8 cellular contexts compared by ENCODE assay signal in the genomic region with DNA sequence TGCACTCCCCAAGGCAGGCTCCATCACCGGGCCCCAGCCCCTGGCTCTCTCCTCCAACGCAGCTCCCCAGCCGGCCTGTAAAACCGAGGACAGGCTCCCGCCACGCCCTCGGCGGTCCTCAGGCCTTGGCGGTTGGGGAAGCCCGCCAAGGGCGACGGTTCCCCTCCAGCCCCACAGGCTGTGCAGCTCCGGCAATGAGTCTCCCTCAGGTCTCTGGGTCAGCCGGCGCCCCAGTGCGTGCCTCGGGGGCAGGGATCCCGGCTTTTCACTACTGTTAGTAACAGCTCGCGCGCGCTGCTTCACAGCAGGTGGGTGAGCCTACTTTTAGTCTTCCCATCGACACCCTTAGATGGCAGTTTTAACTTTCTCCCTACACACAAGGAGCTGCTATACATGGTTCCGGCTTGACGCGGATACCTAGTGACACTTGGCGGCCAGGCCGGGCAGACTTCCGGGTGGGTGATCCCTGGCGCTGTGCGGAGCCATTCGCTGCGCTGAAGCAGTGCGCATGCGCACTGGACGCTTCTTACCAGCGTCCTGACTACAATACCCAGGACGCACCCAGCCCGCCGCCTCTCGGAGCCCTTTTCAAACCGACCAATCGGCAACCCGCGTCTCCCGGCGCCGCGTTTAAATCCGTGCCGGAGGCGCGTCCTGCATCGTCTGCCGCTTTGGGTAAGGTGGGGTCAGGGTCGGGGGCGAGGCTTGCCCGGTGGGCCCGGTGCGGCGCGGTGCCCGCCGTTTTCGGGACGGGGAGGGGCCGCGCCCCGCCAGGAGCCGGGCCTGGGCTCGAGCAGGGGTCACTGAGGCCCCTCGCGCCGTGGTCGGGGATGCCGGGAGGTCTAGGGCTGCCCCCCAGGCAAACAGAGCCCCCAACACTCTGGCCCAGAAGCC. TPM values are rescaled to one million over a fixed set of nuclear protein-coding genes. Genes with fewer than 3 reads are reported as not detected.
DNase-seq lines count a peak whose midpoint lies in the region; ATAC-seq, FAIRE-seq and TF ChIP-seq lines count a peak whose summit lies in the region.

A gene with protein sequence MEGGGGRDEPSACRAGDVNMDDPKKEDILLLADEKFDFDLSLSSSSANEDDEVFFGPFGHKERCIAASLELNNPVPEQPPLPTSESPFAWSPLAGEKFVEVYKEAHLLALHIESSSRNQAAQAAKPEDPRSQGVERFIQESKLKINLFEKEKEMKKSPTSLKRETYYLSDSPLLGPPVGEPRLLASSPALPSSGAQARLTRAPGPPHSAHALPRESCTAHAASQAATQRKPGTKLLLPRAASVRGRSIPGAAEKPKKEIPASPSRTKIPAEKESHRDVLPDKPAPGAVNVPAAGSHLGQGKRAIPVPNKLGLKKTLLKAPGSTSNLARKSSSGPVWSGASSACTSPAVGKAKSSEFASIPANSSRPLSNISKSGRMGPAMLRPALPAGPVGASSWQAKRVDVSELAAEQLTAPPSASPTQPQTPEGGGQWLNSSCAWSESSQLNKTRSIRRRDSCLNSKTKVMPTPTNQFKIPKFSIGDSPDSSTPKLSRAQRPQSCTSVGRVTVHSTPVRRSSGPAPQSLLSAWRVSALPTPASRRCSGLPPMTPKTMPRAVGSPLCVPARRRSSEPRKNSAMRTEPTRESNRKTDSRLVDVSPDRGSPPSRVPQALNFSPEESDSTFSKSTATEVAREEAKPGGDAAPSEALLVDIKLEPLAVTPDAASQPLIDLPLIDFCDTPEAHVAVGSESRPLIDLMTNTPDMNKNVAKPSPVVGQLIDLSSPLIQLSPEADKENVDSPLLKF (plus strand): TSS at position 614 of the 894 bp plus-strand sequence. CDS start 531 bp downstream, outside the sequence.

- H3K27ac ChIP-seq in heart right ventricle = peak within 1 kb of the TSS; percentile 89 to 97 (median 91)

- peaks cover 11 to 45% (median 18%) of the 10 kb centered on the region in 9 donors for H3K4me1 ChIP-seq in heart right ventricle

- H3K27me3 ChIP-seq in heart right ventricle = no peaks in the 10 kb centered on the region

- peak within 1 kb of the TSS; percentile 43 to 76 (median 63) for H3K4me3 ChIP-seq in heart right ventricle

- 1 to 2% methylated on average over 73 to 76 of the region's 76 CpGs for WGBS in heart right ventricle, 2 donors

- intact Hi-C loops in heart right ventricle (cut with DNase I) = loop anchor here in 4 of 10 donors (5.0 kb wide), 5 partner anchors 44 to 284 kb away; partner anchors contain the start of gene CDPF1 (in 2 of the 4)
- intact Hi-C loops in posterior vena cava (cut with DNase I) = no loop called here

- peak in 6 of 9 donors; percentile 26 to 62 (median 49) for TF ChIP-seq CTCF in heart right ventricle (IDR thresholded peaks at IDR 0.05)

- H3K9me3 ChIP-seq in heart right ventricle = peaks cover 0 to 8% (median 0%) of the 10 kb centered on the region in 11 donors

- DNase-seq in GM12892 (ENCODE audit: insufficient read length) = peak; percentile 98
- peak; percentile 96 for DNase-seq in NCI-H146 (lab: John Stamatoyannopoulos, UW)
- DNase-seq in T-helper 1 cell = peak; percentile 95 to 99 (median 97)
- DNase-seq in amniotic epithelial cell (ENCODE audit: low read depth) = peak; percentile 92
- peak; percentile 97 to 99 for DNase-seq in heart right ventricle
- peak; percentile 100 for DNase-seq in posterior vena cava (ENCODE audit: low spot score)
- peak; percentile 98 for DNase-seq in ureter (ENCODE audit: low spot score)

- peak; percentile 84 for TF ChIP-seq POLR2A in GM12892 (IDR thresholded peaks at IDR 0.05; ENCODE audit: low read depth, low read length)

- peak; percentile 90 for ATAC-seq in HG02852 (IDR thresholded peaks at IDR 0.05; ENCODE audit: unreplicated experiment)
- peak; percentile 97 to 99 (median 98) for ATAC-seq in heart right ventricle

- H3K36me3 ChIP-seq in heart right ventricle = peaks cover 0 to 27% (median 20%) of the 10 kb centered on the region in 9 donors

- peak; percentile 98 for FAIRE-seq in GM12892 (lab: Jason Lieb, UNC)

RNA-seq across cellular contexts. Expression of the gene that starts here (rescaled TPM):
- 12.0 TPM for polyA plus RNA-seq in GM12892 (2012; ENCODE audit: missing spikeins)
- total RNA-seq in heart right ventricle (1 to 10 TPM in 2 of 10 donors, under 1 TPM in 8; 0.17 to 4.7 (median 0.37) TPM), posterior vena cava (under 1 TPM; 0.19 to 0.48 TPM), ureter (1.6 TPM)
- polyA plus RNA-seq in heart right ventricle = under 1 TPM; 0.29 to 0.33 TPM

Comparison
In these comparisons a context has a peak if more than half of its experiments do, and no peak if none do; other contexts are left out.
1. Peak in every context shown above with its lines: DNase-seq, ATAC-seq, H3K4me3 ChIP-seq and H3K27ac ChIP-seq.
2. Peak in DNase-seq in posterior vena cava; RNA of the gene not detected or under 1 TPM.